Comparison of ENCODE assay signal across 9 cellular contexts in genomic region chr5:174317261-174317894, GRCh38.
DNase-seq lines count a peak whose midpoint lies in the region; ATAC-seq and TF ChIP-seq lines count a peak whose summit lies in the region.
"Had no signal": no experiment of that assay in that cellular context is flagged by ENCODE, and none has a peak within 500 bp of the region (broad histone marks: within the 10 kb centered on the region; RNA-seq: fewer than 3 reads in every experiment).

No MANE protein-coding gene starts in this region.

- no peaks in the 10 kb centered on the region for H3K27me3 ChIP-seq in ascending aorta

- 20 to 22% methylated on average over 11 of the region's 11 CpGs for WGBS in lower leg skin, 2 donors

- no peaks in the 10 kb centered on the region for H3K36me3 Mint-ChIP-seq in stimulated activated memory B cell treated with anti-CD40 and anti-IgM and Interleukin-4, amounts not matched to agents 10 μg/mL and 1 μg/mL and 100 μg/mL, for 72 hours
- H3K36me3 Mint-ChIP-seq in naive thymus-derived CD8-positive, alpha-beta T cell: no peaks in the 10 kb centered on the region

- no peaks in the 10 kb centered on the region for H3K9me3 ChIP-seq in ascending aorta

- H3K27ac Mint-ChIP-seq in stimulated activated memory B cell treated with anti-CD40 and anti-IgM and Interleukin-4, amounts not matched to agents 10 μg/mL and 1 μg/mL and 100 μg/mL, for 72 hours: no peak overlapping the region
- no peak overlapping the region for H3K27ac Mint-ChIP-seq in naive thymus-derived CD8-positive, alpha-beta T cell
- H3K27ac Mint-ChIP-seq: T-helper 1 cell treated with Interleukin-12 subunit alpha and Interleukin-12 subunit beta and Interleukin-4 antibody, amounts not matched to agents 30 μg/mL and 1 μg/mL, for 36 hours had no signal

- DNase-seq in GM03348 (ENCODE audit: low spot score) (peak; percentile 84), NAMALWA (ENCODE audit: low spot score) (peak; percentile 22), ascending aorta (ENCODE audit: low spot score in 2 of 2) (peak in 1 of 2 donors; percentile 61), hypothalamus (lab: John Stamatoyannopoulos, UW) (peak in 40 of 51 donors; percentile 3 to 72 (median 34)), lower leg skin (ENCODE audit: low spot score in 2 of 2) (no peak)
- no peak for DNase-seq in naive thymus-derived CD8-positive, alpha-beta T cell
- no peak for DNase-seq in activated naive CD4-positive, alpha-beta T cell (lab: John Stamatoyannopoulos, UW)

- H3K4me3 ChIP-seq in ascending aorta (no peak overlapping the region), lower leg skin (ENCODE audit: low read depth, poor library complexity, severe bottlenecking) (no peak overlapping the region)

- peak; percentile 26 for ATAC-seq in stimulated activated memory B cell treated with anti-CD40 and anti-IgM and Interleukin-4, amounts not matched to agents 10 μg/mL and 1 μg/mL and 100 μg/mL, for 72 hours
- ATAC-seq in naive thymus-derived CD8-positive, alpha-beta T cell: no peak

- H3K9me3 Mint-ChIP-seq in stimulated activated memory B cell treated with anti-CD40 and anti-IgM and Interleukin-4, amounts not matched to agents 10 μg/mL and 1 μg/mL and 100 μg/mL, for 72 hours: peaks cover 6% of the 10 kb centered on the region
- H3K9me3 Mint-ChIP-seq in naive thymus-derived CD8-positive, alpha-beta T cell: no peaks in the 10 kb centered on the region
- H3K9me3 Mint-ChIP-seq: T-helper 1 cell treated with Interleukin-12 subunit alpha and Interleukin-12 subunit beta and Interleukin-4 antibody, amounts not matched to agents 30 μg/mL and 1 μg/mL, for 36 hours had no signal

- peak; percentile 32 to 66 (median 44) for TF ChIP-seq CTCF in ascending aorta (IDR thresholded peaks at IDR 0.05)
- TF ChIP-seq CTCF in lower leg skin (IDR thresholded peaks at IDR 0.05): no peak

- no peak overlapping the region for H3K27ac ChIP-seq in ascending aorta

- no peak for TF ChIP-seq POLR2A in lower leg skin (IDR thresholded peaks at IDR 0.05)

- H3K27me3 Mint-ChIP-seq in stimulated activated memory B cell treated with anti-CD40 and anti-IgM and Interleukin-4, amounts not matched to agents 10 μg/mL and 1 μg/mL and 100 μg/mL, for 72 hours: peaks cover 62% of the 10 kb centered on the region
- H3K27me3 Mint-ChIP-seq in naive thymus-derived CD8-positive, alpha-beta T cell: peaks cover 30 to 93% (median 57%) of the 10 kb centered on the region in 5 donors

- no peak overlapping the region for H3K4me3 Mint-ChIP-seq in stimulated activated memory B cell treated with anti-CD40 and anti-IgM and Interleukin-4, amounts not matched to agents 10 μg/mL and 1 μg/mL and 100 μg/mL, for 72 hours
- H3K4me3 Mint-ChIP-seq in naive thymus-derived CD8-positive, alpha-beta T cell: no peak overlapping the region
- H3K4me3 Mint-ChIP-seq: T-helper 1 cell treated with Interleukin-12 subunit alpha and Interleukin-12 subunit beta and Interleukin-4 antibody, amounts not matched to agents 30 μg/mL and 1 μg/mL, for 36 hours had no signal

- intact Hi-C loops in ascending aorta (cut with DNase I): no loop called here
- intact Hi-C loops in lower leg skin (cut with DNase I; ENCODE audit: low total_unique reads): loop anchor here (10.0 kb wide), 1 partner anchor 703 kb away; the partner anchor contains the start of gene BOD1

- H3K36me3 ChIP-seq in ascending aorta: no peaks in the 10 kb centered on the region

- H3K4me1 Mint-ChIP-seq in stimulated activated memory B cell treated with anti-CD40 and anti-IgM and Interleukin-4, amounts not matched to agents 10 μg/mL and 1 μg/mL and 100 μg/mL, for 72 hours: peaks cover 5% of the 10 kb centered on the region
- peaks cover 0 to 4% (median 2%) of the 10 kb centered on the region in 4 donors for H3K4me1 Mint-ChIP-seq in naive thymus-derived CD8-positive, alpha-beta T cell

- H3K4me1 ChIP-seq in ascending aorta: no peaks in the 10 kb centered on the region

- POLR2A ChIA-PET in naive thymus-derived CD8-positive, alpha-beta T cell (lab: Charles Lee): no interaction called here

Comparison
In these comparisons a context has a peak if more than half of its experiments do, and no peak if none do; other contexts are left out.
1. DNase-seq: peak in GM03348 (single experiment), NAMALWA (single experiment) and hypothalamus (40 of 51); none in lower leg skin (0 of 2), naive thymus-derived CD8-positive, alpha-beta T cell (0 of 10) and activated naive CD4-positive, alpha-beta T cell (0 of 4).
2. CTCF ChIP-seq: peak in ascending aorta (3 of 3); none in lower leg skin (0 of 3).